9 cellular contexts compared by ENCODE assay signal in the genomic region with DNA sequence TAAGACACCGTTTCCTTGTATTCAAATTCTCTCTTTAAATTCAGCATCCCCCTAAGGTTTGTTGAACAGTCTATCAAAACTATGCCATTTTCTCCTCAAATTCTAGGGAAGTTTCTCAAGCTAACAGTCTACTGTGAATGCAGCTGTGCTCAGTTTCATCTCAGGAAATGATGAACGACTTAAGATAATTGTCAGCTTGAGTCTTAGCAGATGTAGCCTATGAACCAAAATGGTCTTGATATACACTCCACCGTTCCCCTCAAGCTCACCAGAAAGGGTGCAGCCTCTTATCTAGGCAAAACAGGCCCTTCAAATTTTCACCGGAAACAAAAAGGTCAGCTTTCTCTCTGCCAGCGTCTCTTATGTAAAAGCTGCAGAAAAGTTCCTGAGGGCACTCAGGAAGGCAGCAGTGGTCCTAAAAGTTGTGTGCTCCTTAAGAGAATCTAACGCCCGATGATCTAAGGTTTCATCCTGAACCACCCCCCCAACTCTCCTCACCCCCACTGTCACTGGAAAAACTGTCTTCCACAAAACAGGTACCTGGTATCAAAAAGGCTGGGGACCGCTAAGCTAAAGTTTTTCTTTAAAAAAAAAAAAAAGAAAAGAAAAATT. TPM values are rescaled to one million over a fixed set of nuclear protein-coding genes. Genes with fewer than 3 reads are reported as not detected.
A peak's percentile ranks its signal among the peaks of the same experiment; 100 is the strongest.
DNase-seq lines count a peak whose midpoint lies in the region; ATAC-seq, FAIRE-seq and TF ChIP-seq lines count a peak whose summit lies in the region.
"Had no signal": no experiment of that assay in that cellular context is flagged by ENCODE, and none has a peak within 500 bp of the region (broad histone marks: within the 10 kb centered on the region; RNA-seq: fewer than 3 reads in every experiment).

No MANE protein-coding gene starts in this region.

- DNase-seq in H54 (ENCODE audit: insufficient read length, low spot score) (no peak), UCSD-AML1 (lab: John Stamatoyannopoulos, UW; ENCODE audit: unreplicated experiment) (peak; percentile 21), fibroblast of the aortic adventitia (ENCODE audit: low read depth) (peak; percentile 21), iPS-NIHi11 (ENCODE audit: low spot score) (no peak)
- DNase-seq: DMS79 treated with DMSO at 0.1 percent for 48 hours had no signal

- H3K4me1 ChIP-seq in ACC112 (ENCODE audit: control insufficient read depth, insufficient read depth, low read length, unreplicated experiment): peaks cover 23% of the 10 kb centered on the region

- H3K27me3 ChIP-seq in ACC112 (ENCODE audit: insufficient read depth, low read length): no peaks in the 10 kb centered on the region

- FAIRE-seq in H54 (lab: Jason Lieb, UNC): peak; percentile 6

- no peak for TF ChIP-seq CTCF in fibroblast of the aortic adventitia (IDR thresholded peaks at IDR 0.05; ENCODE audit: insufficient read depth, low read length)

- H2AFZ ChIP-seq in ACC112 (ENCODE audit: low read length, unreplicated experiment): no peak overlapping the region

- H3K4me3 ChIP-seq in ACC112 (ENCODE audit: low read depth, low read length) (peak overlapping the region; percentile 79), fibroblast of the aortic adventitia (ENCODE audit: low read depth, low read length) (peak overlapping the region; percentile 90)

- H3K27ac ChIP-seq in ACC112 (ENCODE audit: low read depth, low read length): no peak overlapping the region

- peaks cover 22% of the 10 kb centered on the region for H3K36me3 ChIP-seq in ACC112 (ENCODE audit: insufficient read depth, low read length)

- H3K79me2 ChIP-seq in ACC112 (ENCODE audit: control insufficient read depth, insufficient read depth, low read length, unreplicated experiment): peaks cover 48% of the 10 kb centered on the region

- TF ChIP-seq POLR2A in H54 (IDR thresholded peaks at IDR 0.05; ENCODE audit: low read depth, low read length): no peak

- ATAC-seq in GM21367 (IDR thresholded peaks at IDR 0.05; ENCODE audit: unreplicated experiment) (no peak), HG03439 (IDR thresholded peaks at IDR 0.05; ENCODE audit: unreplicated experiment) (no peak), GM21737 (IDR thresholded peaks at IDR 0.05; ENCODE audit: unreplicated experiment) (no peak)

RNA-seq across cellular contexts. Expression of a gene that starts 2.1 kb away (rescaled TPM):
- 18.7 and 41.0 TPM in 2 replicates for total RNA-seq in fibroblast of the aortic adventitia (ENCODE audit: low replicate concordance)

RNA-seq across cellular contexts. Expression of a gene that starts 7.5 kb away (rescaled TPM):
- total RNA-seq in fibroblast of the aortic adventitia (ENCODE audit: low replicate concordance): 45.4 and 83.2 TPM in 2 replicates

Comparison
In these comparisons a context has a peak if more than half of its experiments do, and no peak if none do; other contexts are left out.
1. DNase-seq: peak in UCSD-AML1 (single experiment) and fibroblast of the aortic adventitia (single experiment); none in H54 (single experiment) and iPS-NIHi11 (single experiment).